ENCODE assay signal across 14 cellular contexts in genomic region chr6:142881771-142882170, GRCh38.
DNase-seq lines count a peak whose midpoint lies in the region; ATAC-seq and TF ChIP-seq lines count a peak whose summit lies in the region.
"Had no signal": no experiment of that assay in that cellular context is flagged by ENCODE, and none has a peak within 500 bp of the region (broad histone marks: within the 10 kb centered on the region; RNA-seq: fewer than 3 reads in every experiment).

No MANE protein-coding gene starts in this region.

- H3K9me3 ChIP-seq in OCI-LY7 (ENCODE audit: low read length), result no peaks in the 10 kb centered on the region

- no peak overlapping the region for H3K27ac ChIP-seq in OCI-LY7 (ENCODE audit: low read depth, low read length, poor library complexity, severe bottlenecking)

- H3K4me3 Mint-ChIP-seq in activated CD4-positive, alpha-beta memory T cell treated with anti-CD3 and anti-CD28 coated beads for 36 hours, result no peak overlapping the region
- H3K4me3 Mint-ChIP-seq in activated CD4-positive, alpha-beta memory T cell treated with anti-CD3 and anti-CD28 coated beads, Interleukin-2, amount 10 ng/mL, durations not matched to agents 7 days and 5 days, result no peak overlapping the region
- H3K4me3 Mint-ChIP-seq in progenitor cell of endocrine pancreas (ENCODE audit: low read depth), result no peak overlapping the region
- H3K4me3 Mint-ChIP-seq: T-helper 2 cell treated with Interferon-gamma antibody and Interleukin-4, amounts not matched to agents 5 μg/mL and 100 μg/mL, for 36 hours had no signal

- no peaks in the 10 kb centered on the region for H3K9me2 ChIP-seq in OCI-LY7 (ENCODE audit: insufficient read depth, low read length)

- H3K27ac Mint-ChIP-seq in activated CD4-positive, alpha-beta memory T cell treated with anti-CD3 and anti-CD28 coated beads for 36 hours, result peak overlapping the region; percentile 5
- no peak overlapping the region for H3K27ac Mint-ChIP-seq in activated CD4-positive, alpha-beta memory T cell treated with anti-CD3 and anti-CD28 coated beads, Interleukin-2, amount 10 ng/mL, durations not matched to agents 7 days and 5 days
- H3K27ac Mint-ChIP-seq in progenitor cell of endocrine pancreas, result peak overlapping the region; percentile 11
- H3K27ac Mint-ChIP-seq: T-helper 2 cell treated with Interferon-gamma antibody and Interleukin-4, amounts not matched to agents 5 μg/mL and 100 μg/mL, for 36 hours had no signal

- CTCF ChIA-PET in activated CD4-positive, alpha-beta memory T cell treated with anti-CD3 and anti-CD28 coated beads for 36 hours (lab: Charles Lee), result interaction anchor here (1.1 to 2.5 kb wide), 3 partner anchors 10 to 145 kb away, joined by 3 to 10 read pairs (median 3); no protein-coding TSS in a partner anchor
- CTCF ChIA-PET in activated CD4-positive, alpha-beta memory T cell treated with anti-CD3 and anti-CD28 coated beads, Interleukin-2, amount 10 ng/mL, durations not matched to agents 7 days and 5 days (lab: Charles Lee), result interaction anchor here (0.7 to 1.3 kb wide), 3 partner anchors 25 to 135 kb away, joined by 3 to 5 read pairs (median 3); no protein-coding TSS in a partner anchor
- CTCF ChIA-PET in OCI-LY7 (lab: Charles Lee; ENCODE audit: unreplicated experiment), result interaction anchor here (1.1 kb wide), 1 partner anchor 16 kb away, joined by 3 read pairs; no protein-coding TSS in a partner anchor

- ATAC-seq in GM21526 (IDR thresholded peaks at IDR 0.05; ENCODE audit: low FRiP score, unreplicated experiment) (no peak), GM18870 (IDR thresholded peaks at IDR 0.05; ENCODE audit: unreplicated experiment) (no peak)

- H3K4me3 ChIP-seq in OCI-LY7 (ENCODE audit: low read depth, low read length, poor library complexity, severe bottlenecking), result no peak overlapping the region

- peaks cover 27% of the 10 kb centered on the region for H3K36me3 ChIP-seq in OCI-LY7 (ENCODE audit: insufficient read depth, low read length)

- peaks cover 86% of the 10 kb centered on the region for H3K4me1 Mint-ChIP-seq in activated CD4-positive, alpha-beta memory T cell treated with anti-CD3 and anti-CD28 coated beads for 36 hours (ENCODE audit: low read depth)
- peaks cover 74% of the 10 kb centered on the region for H3K4me1 Mint-ChIP-seq in activated CD4-positive, alpha-beta memory T cell treated with anti-CD3 and anti-CD28 coated beads, Interleukin-2, amount 10 ng/mL, durations not matched to agents 7 days and 5 days
- peaks cover 32% of the 10 kb centered on the region for H3K4me1 Mint-ChIP-seq in progenitor cell of endocrine pancreas (ENCODE audit: low read depth)

- peaks cover 31% of the 10 kb centered on the region for H3K4me1 ChIP-seq in OCI-LY7 (ENCODE audit: insufficient read depth, low read length, poor library complexity, severe bottlenecking)

- intact Hi-C loops in activated CD4-positive, alpha-beta memory T cell treated with anti-CD3 and anti-CD28 coated beads for 36 hours (cut with micrococcal nuclease), result no loop called here
- intact Hi-C loops in OCI-LY7 (cut with micrococcal nuclease; ENCODE audit: unreplicated experiment), result no loop called here

- peaks cover 16% of the 10 kb centered on the region; the same call in 1 of the 2 replicates for H4K20me1 ChIP-seq in OCI-LY7 (ENCODE audit: insufficient read depth, low read length)

- H3K9me3 Mint-ChIP-seq in activated CD4-positive, alpha-beta memory T cell treated with anti-CD3 and anti-CD28 coated beads for 36 hours, result no peaks in the 10 kb centered on the region
- H3K9me3 Mint-ChIP-seq in activated CD4-positive, alpha-beta memory T cell treated with anti-CD3 and anti-CD28 coated beads, Interleukin-2, amount 10 ng/mL, durations not matched to agents 7 days and 5 days, result no peaks in the 10 kb centered on the region
- no peaks in the 10 kb centered on the region for H3K9me3 Mint-ChIP-seq in progenitor cell of endocrine pancreas (ENCODE audit: low read depth)
- H3K9me3 Mint-ChIP-seq: T-helper 2 cell treated with Interferon-gamma antibody and Interleukin-4, amounts not matched to agents 5 μg/mL and 100 μg/mL, for 36 hours had no signal

- POLR2A ChIA-PET in activated CD4-positive, alpha-beta memory T cell treated with anti-CD3 and anti-CD28 coated beads for 36 hours (lab: Charles Lee), result interaction anchor here (1.0 to 1.5 kb wide), 3 partner anchors 10 to 65 kb away, joined by 3 to 6 read pairs (median 4); no protein-coding TSS in a partner anchor
- POLR2A ChIA-PET in activated CD4-positive, alpha-beta memory T cell treated with anti-CD3 and anti-CD28 coated beads, Interleukin-2, amount 10 ng/mL, durations not matched to agents 7 days and 5 days (lab: Charles Lee), result interaction anchor here (0.8 to 6.6 kb wide), 11 partner anchors 9 to 63 kb away, joined by 3 to 75 read pairs (median 29); partner anchors contain the start of gene HIVEP2
- POLR2A ChIA-PET in OCI-LY7 (lab: Charles Lee), result interaction anchor here (0.6 to 4.8 kb wide), 9 partner anchors 9 to 165 kb away, joined by 3 to 29 read pairs (median 5); no protein-coding TSS in a partner anchor

- peaks cover 38% of the 10 kb centered on the region; the same call in 1 of the 2 replicates for H3K79me2 ChIP-seq in OCI-LY7 (ENCODE audit: insufficient read depth, low read depth, low read length)

- peaks cover 19% of the 10 kb centered on the region for H3K36me3 Mint-ChIP-seq in activated CD4-positive, alpha-beta memory T cell treated with anti-CD3 and anti-CD28 coated beads for 36 hours
- H3K36me3 Mint-ChIP-seq in activated CD4-positive, alpha-beta memory T cell treated with anti-CD3 and anti-CD28 coated beads, Interleukin-2, amount 10 ng/mL, durations not matched to agents 7 days and 5 days (ENCODE audit: low read depth), result peaks cover 24% of the 10 kb centered on the region
- H3K36me3 Mint-ChIP-seq in progenitor cell of endocrine pancreas (ENCODE audit: insufficient read depth), result no peaks in the 10 kb centered on the region

- no peak overlapping the region for H2AFZ ChIP-seq in OCI-LY7 (ENCODE audit: low read length)

- no peak for DNase-seq in activated CD4-positive, alpha-beta memory T cell treated with anti-CD3 and anti-CD28 coated beads for 36 hours
- DNase-seq in activated CD4-positive, alpha-beta memory T cell treated with anti-CD3 and anti-CD28 coated beads, Interleukin-2, amount 10 ng/mL, durations not matched to agents 7 days and 5 days, result no peak
- peak; percentile 68 for DNase-seq in NCI-H82 (lab: John Stamatoyannopoulos, UW)
- peak; percentile 35 for DNase-seq in amniotic epithelial cell (ENCODE audit: low read depth)
- DNase-seq in progenitor cell of endocrine pancreas (ENCODE audit: low spot score, unreplicated experiment), result no peak
- DNase-seq in OCI-LY7 (ENCODE audit: low spot score), result no peak
- DNase-seq: activated naive CD4-positive, alpha-beta T cell treated with anti-CD3 and anti-CD28 coated beads, Interleukin-2, amount 50 U/mL, for 16 hours; GF-D8; head of caudate nucleus; NCI-H187 treated with DMSO at 0.1 percent for 48 hours; NCI-H524 treated with DMSO at 0.1 percent for 48 hours had no signal

- no peak overlapping the region for H3K4me2 ChIP-seq in OCI-LY7 (ENCODE audit: low read length)

- no TSS peak for BruUV-seq in OCI-LY7 (replicated peaks; lab: Mats Ljungman, UMichigan)

- no peaks in the 10 kb centered on the region for H3K27me3 Mint-ChIP-seq in activated CD4-positive, alpha-beta memory T cell treated with anti-CD3 and anti-CD28 coated beads for 36 hours
- H3K27me3 Mint-ChIP-seq in activated CD4-positive, alpha-beta memory T cell treated with anti-CD3 and anti-CD28 coated beads, Interleukin-2, amount 10 ng/mL, durations not matched to agents 7 days and 5 days, result no peaks in the 10 kb centered on the region
- H3K27me3 Mint-ChIP-seq in progenitor cell of endocrine pancreas, result peaks cover 15% of the 10 kb centered on the region

- TF ChIP-seq CTCF in progenitor cell of endocrine pancreas (IDR thresholded peaks at IDR 0.05; ENCODE audit: unreplicated experiment) (no peak), OCI-LY7 (conservative IDR thresholded peaks at IDR 0.05; ENCODE audit: low read length) (no peak)

Comparison
In these comparisons a context has a peak if more than half of its experiments do, and no peak if none do; other contexts are left out.
1. DNase-seq: peak in NCI-H82 (single experiment) and amniotic epithelial cell (single experiment); none in activated CD4-positive, alpha-beta memory T cell treated with anti-CD3 and anti-CD28 coated beads for 36 hours (single experiment), activated CD4-positive, alpha-beta memory T cell treated with anti-CD3 and anti-CD28 coated beads, Interleukin-2, amount 10 ng/mL, durations not matched to agents 7 days and 5 days (single experiment), progenitor cell of endocrine pancreas (single experiment) and OCI-LY7 (single experiment).